ENCODE assay signal across 16 cellular contexts in genomic region chr17:79341816-79342215, GRCh38.
"Had no signal": no experiment of that assay in that cellular context is flagged by ENCODE, and none has a peak within 500 bp of the region (broad histone marks: within the 10 kb centered on the region; RNA-seq: fewer than 3 reads in every experiment).

No MANE protein-coding gene starts in this region.

- H3K4me3 Mint-ChIP-seq: natural killer cell treated with Interleukin-12 subunit alpha and Interleukin-12 subunit beta and Interleukin-15 and Interleukin-18, amount 100 ng/mL, for 72 hours; stimulated activated effector memory CD8-positive, alpha-beta T cell treated with anti-CD3 and anti-CD28 coated beads, Interleukin-12 subunit alpha, Interleukin-12 subunit beta, amount 100 ng/mL, for 72 hours; stimulated activated naive CD8-positive, alpha-beta T cell treated with anti-CD3 and anti-CD28 coated beads, Interleukin-15, amount 100 ng/mL, for 72 hours had no signal

- ATAC-seq: heart left ventricle; psoas muscle; right lobe of liver; stimulated activated effector memory CD8-positive, alpha-beta T cell treated with anti-CD3 and anti-CD28 coated beads, Interleukin-12 subunit alpha, Interleukin-12 subunit beta, amount 100 ng/mL, for 72 hours; stimulated activated naive CD8-positive, alpha-beta T cell treated with anti-CD3 and anti-CD28 coated beads, Interleukin-15, amount 100 ng/mL, for 72 hours had no signal

- DNase-seq: cortex of kidney; dorsolateral prefrontal cortex; effector memory CD4-positive, alpha-beta T cell; hippocampal formation; kidney glomerular epithelial cell; mammary epithelial cell; retina; right lobe of liver; stimulated activated CD4-positive, alpha-beta T cell treated with anti-CD3 and anti-CD28 coated beads, Interleukin-4, amount 100 ng/mL, for 1 hour; stimulated activated CD8-positive, alpha-beta memory T cell treated with anti-CD3 and anti-CD28 coated beads, Interleukin-4, amount 100 ng/mL, for 48 hours; stimulated activated naive CD8-positive, alpha-beta T cell treated with anti-CD3 and anti-CD28 coated beads, Interleukin-15, amount 100 ng/mL, for 72 hours; transverse colon had no signal

- H3K9me3 Mint-ChIP-seq: natural killer cell treated with Interleukin-12 subunit alpha and Interleukin-12 subunit beta and Interleukin-15 and Interleukin-18, amount 100 ng/mL, for 72 hours had no signal

- H3K4me1 Mint-ChIP-seq: stimulated activated effector memory CD8-positive, alpha-beta T cell treated with anti-CD3 and anti-CD28 coated beads, Interleukin-12 subunit alpha, Interleukin-12 subunit beta, amount 100 ng/mL, for 72 hours; stimulated activated naive CD8-positive, alpha-beta T cell treated with anti-CD3 and anti-CD28 coated beads, Interleukin-15, amount 100 ng/mL, for 72 hours had no signal

- H3K27ac Mint-ChIP-seq: natural killer cell treated with Interleukin-12 subunit alpha and Interleukin-12 subunit beta and Interleukin-15 and Interleukin-18, amount 100 ng/mL, for 72 hours; stimulated activated effector memory CD8-positive, alpha-beta T cell treated with anti-CD3 and anti-CD28 coated beads, Interleukin-12 subunit alpha, Interleukin-12 subunit beta, amount 100 ng/mL, for 72 hours; stimulated activated naive CD8-positive, alpha-beta T cell treated with anti-CD3 and anti-CD28 coated beads, Interleukin-15, amount 100 ng/mL, for 72 hours had no signal

- H3K36me3 Mint-ChIP-seq: natural killer cell treated with Interleukin-12 subunit alpha and Interleukin-12 subunit beta and Interleukin-15 and Interleukin-18, amount 100 ng/mL, for 72 hours; stimulated activated effector memory CD8-positive, alpha-beta T cell treated with anti-CD3 and anti-CD28 coated beads, Interleukin-12 subunit alpha, Interleukin-12 subunit beta, amount 100 ng/mL, for 72 hours had no signal
